In genomic region chr5:65021527-65022226, GRCh38 we compare ENCODE assay signal across 10 cellular contexts.
A peak's percentile ranks its signal among the peaks of the same experiment; 100 is the strongest.
DNase-seq lines count a peak whose midpoint lies in the region; ATAC-seq, FAIRE-seq and TF ChIP-seq lines count a peak whose summit lies in the region.
"Had no signal": no experiment of that assay in that cellular context is flagged by ENCODE, and none has a peak within 500 bp of the region (broad histone marks: within the 10 kb centered on the region; RNA-seq: fewer than 3 reads in every experiment).

No MANE protein-coding gene starts in this region.

- H3K4me3 ChIP-seq in Loucy (ENCODE audit: low read length, poor library complexity, severe bottlenecking), result no peak overlapping the region
- H3K4me3 ChIP-seq in right cardiac atrium (ENCODE audit: low read length), result no peak overlapping the region
- no peak overlapping the region for H3K4me3 ChIP-seq in gastroesophageal sphincter
- no peak overlapping the region for H3K4me3 ChIP-seq in small intestine (ENCODE audit: low read depth in 1 of 2, low read length in 2 of 2)
- H3K4me3 ChIP-seq in Caco-2 (ENCODE audit: low read depth, low read length), result no peak overlapping the region
- H3K4me3 ChIP-seq: lung had no signal

- H3K36me3 ChIP-seq in Loucy (ENCODE audit: insufficient read depth, low read length), result no peaks in the 10 kb centered on the region
- H3K36me3 ChIP-seq in gastroesophageal sphincter, result no peaks in the 10 kb centered on the region
- no peaks in the 10 kb centered on the region for H3K36me3 ChIP-seq in small intestine (ENCODE audit: control insufficient read depth in 2 of 2, insufficient read depth in 2 of 2, low read length in 2 of 2)
- no peaks in the 10 kb centered on the region; the same call in 1 of the 2 replicates for H3K36me3 ChIP-seq in Caco-2 (ENCODE audit: control insufficient read depth, insufficient read depth, low read length)

- H3K79me2 ChIP-seq in Loucy (ENCODE audit: insufficient read depth, low read length), result no peaks in the 10 kb centered on the region

- TF ChIP-seq EP300 in gastroesophageal sphincter (IDR thresholded peaks at IDR 0.05), result no peak

- no peaks in the 10 kb centered on the region for H3K36me3 Mint-ChIP-seq in Caco-2 (ENCODE audit: insufficient read depth, unreplicated experiment)

- H3K27me3 ChIP-seq in Loucy (ENCODE audit: insufficient read depth, low read length, poor library complexity, severe bottlenecking) (no peaks in the 10 kb centered on the region), right cardiac atrium (ENCODE audit: control insufficient read depth, insufficient read depth) (no peaks in the 10 kb centered on the region), gastroesophageal sphincter (no peaks in the 10 kb centered on the region), small intestine (ENCODE audit: control insufficient read depth in 2 of 2, insufficient read depth in 2 of 2, low read length in 2 of 2) (no peaks in the 10 kb centered on the region), Caco-2 (replicated peaks; ENCODE audit: control insufficient read depth, insufficient read depth, low read length) (no peaks in the 10 kb centered on the region)

- no peaks in the 10 kb centered on the region for H3K4me1 Mint-ChIP-seq in Caco-2 (ENCODE audit: low read depth, unreplicated experiment)

- intact Hi-C loops in right cardiac atrium (cut with DNase I), result no loop called here
- intact Hi-C loops in Caco-2 (cut with micrococcal nuclease; ENCODE audit: unreplicated experiment), result no loop called here

- no peak overlapping the region for H3K4me3 Mint-ChIP-seq in Caco-2 (ENCODE audit: unreplicated experiment)

- H3K27ac Mint-ChIP-seq in Caco-2 (ENCODE audit: unreplicated experiment), result no peak overlapping the region

- CTCF ChIA-PET in Caco-2 (lab: Charles Lee), result no interaction called here

- H3K27me3 Mint-ChIP-seq in Caco-2 (ENCODE audit: insufficient read depth, unreplicated experiment), result no peaks in the 10 kb centered on the region

- ATAC-seq in GM21447 (IDR thresholded peaks at IDR 0.05; ENCODE audit: unreplicated experiment) (peak; percentile 51), right cardiac atrium (peak; percentile 80 to 90), gastroesophageal sphincter (no peak), GM19452 (IDR thresholded peaks at IDR 0.05; ENCODE audit: unreplicated experiment) (no peak)

- H3K9ac ChIP-seq in Loucy (ENCODE audit: low read depth, low read length, poor library complexity, severe bottlenecking), result no peak overlapping the region

- no peaks in the 10 kb centered on the region for H3K9me2 ChIP-seq in Loucy (replicated peaks; ENCODE audit: low read depth, low read length)

- H3K27ac ChIP-seq in right cardiac atrium (ENCODE audit: low read length), result no peak overlapping the region
- H3K27ac ChIP-seq in gastroesophageal sphincter, result no peak overlapping the region
- no peak overlapping the region for H3K27ac ChIP-seq in small intestine (ENCODE audit: low read depth in 1 of 2, low read length in 1 of 2)

- H3K9me3 Mint-ChIP-seq in Caco-2 (ENCODE audit: unreplicated experiment), result no peaks in the 10 kb centered on the region

- 59% methylated on average over 1 of the region's 1 CpG for WGBS in right cardiac atrium
- 75% methylated on average over 1 of the region's 1 CpG; no CpG with 5 or more reads in 1 of the 2 donors for WGBS in gastroesophageal sphincter (ENCODE audit: low coverage in 1 of 2), 2 donors
- 15 to 54% (median 25%) methylated on average over 1 of the region's 1 CpG for WGBS in small intestine, 3 donors

- TF ChIP-seq CTCF in Loucy (conservative IDR thresholded peaks at IDR 0.05; ENCODE audit: low read length) (no peak), gastroesophageal sphincter (IDR thresholded peaks at IDR 0.05) (no peak), Caco-2 (IDR thresholded peaks at IDR 0.05; ENCODE audit: insufficient read depth in 1 of 2, low read depth in 1 of 2, low read length in 1 of 2, severe bottlenecking in 1 of 2, unreplicated experiment in 1 of 2) (no peak)

- no peaks in the 10 kb centered on the region for H4K20me1 ChIP-seq in Loucy (ENCODE audit: insufficient read depth, low read length, poor library complexity, severe bottlenecking)

- FAIRE-seq in GM12892 (lab: Jason Lieb, UNC), result peak; percentile 90
- no peak for FAIRE-seq in small intestine (lab: Jason Lieb, UNC)

- no peaks in the 10 kb centered on the region for H3F3A ChIP-seq in Loucy (ENCODE audit: low read depth)

- no TSS peak for BruUV-seq in Caco-2 (replicated peaks; lab: Mats Ljungman, UMichigan)

- DNase-seq in GM12892 (ENCODE audit: insufficient read length), result no peak
- no peak for DNase-seq in right cardiac atrium
- no peak for DNase-seq in small intestine
- no peak for DNase-seq in Caco-2
- DNase-seq: NCI-H187 had no signal

- POLR2A ChIA-PET in Caco-2 (lab: Charles Lee), result no interaction called here

- peaks cover 27% of the 10 kb centered on the region for H3K4me1 ChIP-seq in Loucy (ENCODE audit: insufficient read depth, low read length, poor library complexity, severe bottlenecking)
- no peaks in the 10 kb centered on the region for H3K4me1 ChIP-seq in right cardiac atrium (ENCODE audit: control insufficient read depth, insufficient read depth, low read length)
- H3K4me1 ChIP-seq in gastroesophageal sphincter, result peaks cover 0 to 27% (median 5%) of the 10 kb centered on the region in 3 donors
- no peaks in the 10 kb centered on the region for H3K4me1 ChIP-seq in small intestine (ENCODE audit: control insufficient read depth in 2 of 2, insufficient read depth in 1 of 2, low read depth in 1 of 2, low read length in 1 of 2)
- no peaks in the 10 kb centered on the region for H3K4me1 ChIP-seq in Caco-2

- no peak overlapping the region for H2AFZ ChIP-seq in Loucy (ENCODE audit: low read length)

- peak overlapping the region; percentile 21 for H3K4me2 ChIP-seq in Loucy (ENCODE audit: low read depth, low read length, poor library complexity, severe bottlenecking)

- TF ChIP-seq POLR2A in GM12892 (IDR thresholded peaks at IDR 0.05; ENCODE audit: low read depth, low read length), result no peak
- TF ChIP-seq POLR2A in gastroesophageal sphincter (IDR thresholded peaks at IDR 0.05), result no peak

- H3K9me3 ChIP-seq in Loucy (ENCODE audit: insufficient read depth, low read depth, low read length), result no peaks in the 10 kb centered on the region
- no peaks in the 10 kb centered on the region for H3K9me3 ChIP-seq in right cardiac atrium (ENCODE audit: control insufficient read depth, low read length)
- H3K9me3 ChIP-seq in gastroesophageal sphincter, result no peaks in the 10 kb centered on the region
- H3K9me3 ChIP-seq in small intestine (ENCODE audit: control insufficient read depth, low read depth), result no peaks in the 10 kb centered on the region
- no peaks in the 10 kb centered on the region for H3K9me3 ChIP-seq in Caco-2

Comparison
In these comparisons a context has a peak if more than half of its experiments do, and no peak if none do; other contexts are left out.
1. ATAC-seq: peak in GM21447 (single experiment) and right cardiac atrium (2 of 2); none in gastroesophageal sphincter (single experiment) and GM19452 (single experiment).